In the genomic region with DNA sequence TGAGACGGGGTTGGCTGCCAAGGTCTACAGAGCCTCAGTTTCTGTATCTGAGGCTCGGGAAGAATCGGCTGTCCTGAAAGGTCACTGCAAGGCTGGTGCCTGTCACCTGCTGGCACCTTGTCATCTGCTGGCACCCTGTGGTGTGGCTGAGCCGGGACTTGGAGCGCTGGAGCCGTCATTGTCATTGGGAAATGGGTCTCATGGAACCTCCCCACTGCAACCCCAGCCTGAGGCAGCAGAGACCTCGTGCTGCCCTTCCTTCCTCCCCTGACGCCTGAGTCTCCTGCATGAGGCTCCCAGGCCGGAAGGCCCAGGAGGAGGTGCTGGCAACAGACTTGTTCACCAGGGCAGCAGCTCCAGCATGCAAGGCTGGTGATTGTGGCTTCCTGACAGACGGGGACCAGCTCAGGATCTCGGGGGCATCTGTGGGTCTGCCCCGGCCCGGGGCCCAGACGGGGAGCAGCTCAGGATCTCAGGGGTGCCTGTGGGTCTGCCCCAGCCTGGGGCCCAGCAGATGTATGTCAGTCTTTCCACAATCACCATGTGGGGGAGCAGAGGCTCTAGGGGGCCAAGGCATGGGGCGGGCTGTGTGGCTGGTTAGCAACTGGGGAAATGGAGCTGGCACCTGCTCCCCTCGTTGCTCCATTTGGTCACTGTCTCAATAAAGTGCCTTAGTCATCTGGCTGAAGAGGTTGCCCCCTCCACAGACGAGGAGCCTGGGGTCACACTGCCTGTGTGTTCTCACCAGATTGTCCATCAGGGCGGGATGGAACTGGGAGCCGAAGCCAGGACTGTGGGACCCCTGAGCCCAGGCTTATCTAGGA, we compare ENCODE assay signal across 26 cellular contexts.
"Had no signal": no experiment of that assay in that cellular context is flagged by ENCODE, and none has a peak within 500 bp of the region (broad histone marks: within the 10 kb centered on the region; RNA-seq: fewer than 3 reads in every experiment).

No MANE protein-coding gene starts in this region.

- H3K4me3 Mint-ChIP-seq: activated naive CD4-positive, alpha-beta T cell treated with anti-CD3 and anti-CD28 coated beads, Interleukin-2, amount 10 ng/mL, durations not matched to agents 7 days and 5 days; activated naive CD8-positive, alpha-beta T cell treated with anti-CD3 and anti-CD28 coated beads, Interleukin-2, amount 10 ng/mL, durations not matched to agents 7 days and 5 days; dendritic cell treated with granulocyte-macrophage colony-stimulating factor and Interleukin-4, amounts not matched to agents 40 ng/mL and 50 ng/mL, for 4 days; endodermal cell; immature natural killer cell; natural killer cell treated with Interleukin-12 subunit alpha and Interleukin-12 subunit beta and Interleukin-15 and Interleukin-18, amount 100 ng/mL, for 72 hours; T-helper 17 cell had no signal

- ATAC-seq: activated CD4-positive, CD25-positive, alpha-beta regulatory T cell treated with anti-CD3 and anti-CD28 coated beads, Interleukin-2, amount 50 U/mL, for 24 hours; esophagus mucosa; foreskin keratinocyte; heart left ventricle; left lung; lower lobe of right lung; natural killer cell treated with Interleukin-12 subunit alpha and Interleukin-12 subunit beta and Interleukin-15 and Interleukin-18, amount 100 ng/mL, for 72 hours; T-helper 17 cell had no signal

- H3K27ac ChIP-seq: foreskin keratinocyte, heart left ventricle, left lung, lower lobe of right lung, suprapubic skin, tibial nerve, WERI-Rb-1 had no signal

- DNase-seq: activated CD4-positive, alpha-beta T cell treated with anti-CD3 and anti-CD28 coated beads for 48 hours; activated CD4-positive, alpha-beta T cell treated with anti-CD3 and anti-CD28 coated beads, Interleukin-2, amount 50 U/mL, for 48 hours; activated CD8-positive, alpha-beta memory T cell treated with anti-CD3 and anti-CD28 coated beads for 24 hours; activated gamma-delta T cell; activated naive CD4-positive, alpha-beta T cell treated with anti-CD3 and anti-CD28 coated beads, Interleukin-2, amount 10 ng/mL, durations not matched to agents 7 days and 5 days; activated naive CD8-positive, alpha-beta T cell treated with anti-CD3 and anti-CD28 coated beads, Interleukin-2, amount 10 ng/mL, durations not matched to agents 7 days and 5 days; central memory CD4-positive, alpha-beta T cell; endodermal cell; foreskin keratinocyte; hypothalamus; immature natural killer cell; lower lobe of right lung; mesenchymal stem cell; stimulated activated naive CD4-positive, alpha-beta T cell; T-helper 17 cell; T1000; WERI-Rb-1 had no signal

- H3K27me3 Mint-ChIP-seq: activated naive CD4-positive, alpha-beta T cell treated with anti-CD3 and anti-CD28 coated beads, Interleukin-2, amount 10 ng/mL, durations not matched to agents 7 days and 5 days; activated naive CD8-positive, alpha-beta T cell treated with anti-CD3 and anti-CD28 coated beads, Interleukin-2, amount 10 ng/mL, durations not matched to agents 7 days and 5 days; dendritic cell treated with granulocyte-macrophage colony-stimulating factor and Interleukin-4, amounts not matched to agents 40 ng/mL and 50 ng/mL, for 4 days; natural killer cell treated with Interleukin-12 subunit alpha and Interleukin-12 subunit beta and Interleukin-15 and Interleukin-18, amount 100 ng/mL, for 72 hours had no signal

- H3K27ac Mint-ChIP-seq: activated naive CD4-positive, alpha-beta T cell treated with anti-CD3 and anti-CD28 coated beads, Interleukin-2, amount 10 ng/mL, durations not matched to agents 7 days and 5 days; activated naive CD8-positive, alpha-beta T cell treated with anti-CD3 and anti-CD28 coated beads, Interleukin-2, amount 10 ng/mL, durations not matched to agents 7 days and 5 days; dendritic cell treated with granulocyte-macrophage colony-stimulating factor and Interleukin-4, amounts not matched to agents 40 ng/mL and 50 ng/mL, for 4 days; endodermal cell; immature natural killer cell; natural killer cell treated with Interleukin-12 subunit alpha and Interleukin-12 subunit beta and Interleukin-15 and Interleukin-18, amount 100 ng/mL, for 72 hours; progenitor cell of endocrine pancreas; T-helper 17 cell had no signal

- H3K9me3 ChIP-seq: heart left ventricle, left lung, lower lobe of right lung, suprapubic skin, tibial nerve had no signal

- H3K9me3 Mint-ChIP-seq: dendritic cell treated with granulocyte-macrophage colony-stimulating factor and Interleukin-4, amounts not matched to agents 40 ng/mL and 50 ng/mL, for 4 days; endodermal cell; immature natural killer cell had no signal

- H3K36me3 ChIP-seq: heart left ventricle, left lung, lower lobe of right lung, suprapubic skin, tibial nerve, WERI-Rb-1 had no signal

- H3K4me1 ChIP-seq: foreskin keratinocyte, heart left ventricle, left lung, lower lobe of right lung, suprapubic skin, tibial nerve had no signal

- H3K4me3 ChIP-seq: heart left ventricle, left lung, lower lobe of right lung, suprapubic skin, tibial nerve had no signal

- H3K36me3 Mint-ChIP-seq: activated naive CD4-positive, alpha-beta T cell treated with anti-CD3 and anti-CD28 coated beads, Interleukin-2, amount 10 ng/mL, durations not matched to agents 7 days and 5 days; activated naive CD8-positive, alpha-beta T cell treated with anti-CD3 and anti-CD28 coated beads, Interleukin-2, amount 10 ng/mL, durations not matched to agents 7 days and 5 days; immature natural killer cell; natural killer cell treated with Interleukin-12 subunit alpha and Interleukin-12 subunit beta and Interleukin-15 and Interleukin-18, amount 100 ng/mL, for 72 hours had no signal

- H3K4me1 Mint-ChIP-seq: activated naive CD4-positive, alpha-beta T cell treated with anti-CD3 and anti-CD28 coated beads, Interleukin-2, amount 10 ng/mL, durations not matched to agents 7 days and 5 days; activated naive CD8-positive, alpha-beta T cell treated with anti-CD3 and anti-CD28 coated beads, Interleukin-2, amount 10 ng/mL, durations not matched to agents 7 days and 5 days; endodermal cell; immature natural killer cell had no signal

- H3K27me3 ChIP-seq: foreskin keratinocyte, tibial nerve had no signal
